ENCODE assay signal across 1 cellular context in genomic region chr2:231065966-231066365, GRCh38.
TF ChIP-seq lines count a peak whose summit lies in the region.

No MANE protein-coding gene starts in this region.

TF ChIP-seq in HepG2, 621 proteins besides CTCF, POLR2A, EP300 and RAD21 (continued from another document and continues in another):
- TF ChIP-seq HNF4A (CRISPR knock-in tag; IDR thresholded peaks at IDR 0.05) (peak; percentile 25; the same call in 1 of the 2 replicates), ADNP (CRISPR knock-in tag; IDR thresholded peaks at IDR 0.05) (no peak), THYN1 (CRISPR knock-in tag; IDR thresholded peaks at IDR 0.05; ENCODE audit: borderline replicate concordance, low read depth) (no peak), AGO2 (optimal IDR thresholded peaks at IDR 0.05; ENCODE audit: low read depth, low read length) (no peak), IKZF4 (CRISPR knock-in tag; IDR thresholded peaks at IDR 0.05; ENCODE audit: borderline replicate concordance, low read depth, not compliant biosample characterization) (no peak), HIC2 (CRISPR knock-in tag; IDR thresholded peaks at IDR 0.05; ENCODE audit: low read depth) (no peak), RBFOX2 (IDR thresholded peaks at IDR 0.05; ENCODE audit: low read depth, low read length) (no peak), SNAI1 (CRISPR knock-in tag; IDR thresholded peaks at IDR 0.05; ENCODE audit: borderline replicate concordance) (no peak), ZNF605 (CRISPR knock-in tag; IDR thresholded peaks at IDR 0.05) (no peak), ZNF446 (CRISPR knock-in tag; IDR thresholded peaks at IDR 0.05) (no peak), GLI4 (CRISPR knock-in tag; IDR thresholded peaks at IDR 0.05; ENCODE audit: borderline replicate concordance) (no peak), MED1 (CRISPR knock-in tag; IDR thresholded peaks at IDR 0.05) (peak; percentile 68), SRSF1 (optimal IDR thresholded peaks at IDR 0.05; ENCODE audit: low read depth, low read length) (no peak), FOXA3 (CRISPR knock-in tag; IDR thresholded peaks at IDR 0.05) (peak; percentile 94), TCF7 (IDR thresholded peaks at IDR 0.05; ENCODE audit: low read depth) (no peak), SMYD3 (CRISPR knock-in tag; IDR thresholded peaks at IDR 0.05) (peak; percentile 73; the same call in 1 of the 2 replicates), ZNF530 (CRISPR knock-in tag; IDR thresholded peaks at IDR 0.05; ENCODE audit: low read depth) (no peak), ATM (IDR thresholded peaks at IDR 0.05; ENCODE audit: borderline replicate concordance) (peak; percentile 76; the same call in 1 of the 2 replicates), ZNF839 (CRISPR knock-in tag; IDR thresholded peaks at IDR 0.05; ENCODE audit: borderline replicate concordance) (no peak), GABPB1 (CRISPR knock-in tag; IDR thresholded peaks at IDR 0.05) (no peak), ZFYVE20 (CRISPR knock-in tag; IDR thresholded peaks at IDR 0.05; ENCODE audit: borderline replicate concordance, low read depth) (no peak), ASH2L (IDR thresholded peaks at IDR 0.05; ENCODE audit: insufficient read length, low read depth, low read length) (no peak), ZNF572 (CRISPR knock-in tag; IDR thresholded peaks at IDR 0.05) (no peak), NFE2 (CRISPR knock-in tag; IDR thresholded peaks at IDR 0.05) (no peak), MTA1 (CRISPR knock-in tag; IDR thresholded peaks at IDR 0.05; ENCODE audit: borderline replicate concordance) (no peak), ZNF180 (CRISPR knock-in tag; IDR thresholded peaks at IDR 0.05; ENCODE audit: borderline replicate concordance, low read depth) (no peak), MXI1 (IDR thresholded peaks at IDR 0.05; ENCODE audit: borderline replicate concordance, low read depth, low read length) (no peak), ARNT (IDR thresholded peaks at IDR 0.05) (no peak), ZNF510 (CRISPR knock-in tag; IDR thresholded peaks at IDR 0.05; ENCODE audit: low read depth) (no peak), HNRNPL (IDR thresholded peaks at IDR 0.05; ENCODE audit: low read depth, low read length) (no peak), NKX3-1 (CRISPR knock-in tag; IDR thresholded peaks at IDR 0.05) (no peak), SRSF4 (IDR thresholded peaks at IDR 0.05; ENCODE audit: low read depth, low read length, poor library complexity, severe bottlenecking) (no peak), NFIC (IDR thresholded peaks at IDR 0.05; ENCODE audit: low read length) (no peak), BCL6 (CRISPR knock-in tag; IDR thresholded peaks at IDR 0.05) (peak; percentile 75), ZSCAN29 (CRISPR knock-in tag; conservative IDR thresholded peaks at IDR 0.05) (no peak), ZNF350 (CRISPR knock-in tag; IDR thresholded peaks at IDR 0.05; ENCODE audit: borderline replicate concordance, low read depth) (no peak), YY1 (IDR thresholded peaks at IDR 0.05; ENCODE audit: insufficient read depth, insufficient replicate concordance, low read depth, low read length) (no peak), ZNF629 (CRISPR knock-in tag; conservative IDR thresholded peaks at IDR 0.05) (no peak), ZNF432 (CRISPR knock-in tag; IDR thresholded peaks at IDR 0.05; ENCODE audit: borderline replicate concordance) (no peak), ZNF382 (CRISPR knock-in tag; IDR thresholded peaks at IDR 0.05; ENCODE audit: borderline replicate concordance) (no peak), ZMAT5 (CRISPR knock-in tag; IDR thresholded peaks at IDR 0.05; ENCODE audit: borderline replicate concordance, low read depth) (no peak), NAIF1 (CRISPR knock-in tag; IDR thresholded peaks at IDR 0.05; ENCODE audit: borderline replicate concordance) (no peak), MED8 (CRISPR knock-in tag; IDR thresholded peaks at IDR 0.05; ENCODE audit: insufficient replicate concordance) (no peak), ZFP36L2 (CRISPR knock-in tag; IDR thresholded peaks at IDR 0.05) (no peak), ZBTB20 (CRISPR knock-in tag; IDR thresholded peaks at IDR 0.05; ENCODE audit: borderline replicate concordance, low read depth) (peak; percentile 97)
- TF ChIP-seq, protein P1, sequence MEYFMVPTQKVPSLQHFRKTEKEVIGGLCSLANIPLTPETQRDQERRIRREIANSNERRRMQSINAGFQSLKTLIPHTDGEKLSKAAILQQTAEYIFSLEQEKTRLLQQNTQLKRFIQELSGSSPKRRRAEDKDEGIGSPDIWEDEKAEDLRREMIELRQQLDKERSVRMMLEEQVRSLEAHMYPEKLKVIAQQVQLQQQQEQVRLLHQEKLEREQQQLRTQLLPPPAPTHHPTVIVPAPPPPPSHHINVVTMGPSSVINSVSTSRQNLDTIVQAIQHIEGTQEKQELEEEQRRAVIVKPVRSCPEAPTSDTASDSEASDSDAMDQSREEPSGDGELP (IDR thresholded peaks at IDR 0.05; ENCODE audit: borderline replicate concordance, low read depth): no peak
- TF ChIP-seq, protein P2, sequence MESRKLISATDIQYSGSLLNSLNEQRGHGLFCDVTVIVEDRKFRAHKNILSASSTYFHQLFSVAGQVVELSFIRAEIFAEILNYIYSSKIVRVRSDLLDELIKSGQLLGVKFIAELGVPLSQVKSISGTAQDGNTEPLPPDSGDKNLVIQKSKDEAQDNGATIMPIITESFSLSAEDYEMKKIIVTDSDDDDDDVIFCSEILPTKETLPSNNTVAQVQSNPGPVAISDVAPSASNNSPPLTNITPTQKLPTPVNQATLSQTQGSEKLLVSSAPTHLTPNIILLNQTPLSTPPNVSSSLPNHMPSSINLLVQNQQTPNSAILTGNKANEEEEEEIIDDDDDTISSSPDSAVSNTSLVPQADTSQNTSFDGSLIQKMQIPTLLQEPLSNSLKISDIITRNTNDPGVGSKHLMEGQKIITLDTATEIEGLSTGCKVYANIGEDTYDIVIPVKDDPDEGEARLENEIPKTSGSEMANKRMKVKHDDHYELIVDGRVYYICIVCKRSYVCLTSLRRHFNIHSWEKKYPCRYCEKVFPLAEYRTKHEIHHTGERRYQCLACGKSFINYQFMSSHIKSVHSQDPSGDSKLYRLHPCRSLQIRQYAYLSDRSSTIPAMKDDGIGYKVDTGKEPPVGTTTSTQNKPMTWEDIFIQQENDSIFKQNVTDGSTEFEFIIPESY (CRISPR knock-in tag; IDR thresholded peaks at IDR 0.05): no peak
- TF ChIP-seq, protein P3, sequence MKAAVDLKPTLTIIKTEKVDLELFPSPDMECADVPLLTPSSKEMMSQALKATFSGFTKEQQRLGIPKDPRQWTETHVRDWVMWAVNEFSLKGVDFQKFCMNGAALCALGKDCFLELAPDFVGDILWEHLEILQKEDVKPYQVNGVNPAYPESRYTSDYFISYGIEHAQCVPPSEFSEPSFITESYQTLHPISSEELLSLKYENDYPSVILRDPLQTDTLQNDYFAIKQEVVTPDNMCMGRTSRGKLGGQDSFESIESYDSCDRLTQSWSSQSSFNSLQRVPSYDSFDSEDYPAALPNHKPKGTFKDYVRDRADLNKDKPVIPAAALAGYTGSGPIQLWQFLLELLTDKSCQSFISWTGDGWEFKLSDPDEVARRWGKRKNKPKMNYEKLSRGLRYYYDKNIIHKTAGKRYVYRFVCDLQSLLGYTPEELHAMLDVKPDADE (CRISPR knock-in tag; IDR thresholded peaks at IDR 0.05): no peak
- TF ChIP-seq, protein P4, sequence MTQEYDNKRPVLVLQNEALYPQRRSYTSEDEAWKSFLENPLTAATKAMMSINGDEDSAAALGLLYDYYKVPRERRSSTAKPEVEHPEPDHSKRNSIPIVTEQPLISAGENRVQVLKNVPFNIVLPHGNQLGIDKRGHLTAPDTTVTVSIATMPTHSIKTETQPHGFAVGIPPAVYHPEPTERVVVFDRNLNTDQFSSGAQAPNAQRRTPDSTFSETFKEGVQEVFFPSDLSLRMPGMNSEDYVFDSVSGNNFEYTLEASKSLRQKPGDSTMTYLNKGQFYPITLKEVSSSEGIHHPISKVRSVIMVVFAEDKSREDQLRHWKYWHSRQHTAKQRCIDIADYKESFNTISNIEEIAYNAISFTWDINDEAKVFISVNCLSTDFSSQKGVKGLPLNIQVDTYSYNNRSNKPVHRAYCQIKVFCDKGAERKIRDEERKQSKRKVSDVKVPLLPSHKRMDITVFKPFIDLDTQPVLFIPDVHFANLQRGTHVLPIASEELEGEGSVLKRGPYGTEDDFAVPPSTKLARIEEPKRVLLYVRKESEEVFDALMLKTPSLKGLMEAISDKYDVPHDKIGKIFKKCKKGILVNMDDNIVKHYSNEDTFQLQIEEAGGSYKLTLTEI (CRISPR knock-in tag; conservative IDR thresholded peaks at IDR 0.05): no peak
- TF ChIP-seq, protein P5, sequence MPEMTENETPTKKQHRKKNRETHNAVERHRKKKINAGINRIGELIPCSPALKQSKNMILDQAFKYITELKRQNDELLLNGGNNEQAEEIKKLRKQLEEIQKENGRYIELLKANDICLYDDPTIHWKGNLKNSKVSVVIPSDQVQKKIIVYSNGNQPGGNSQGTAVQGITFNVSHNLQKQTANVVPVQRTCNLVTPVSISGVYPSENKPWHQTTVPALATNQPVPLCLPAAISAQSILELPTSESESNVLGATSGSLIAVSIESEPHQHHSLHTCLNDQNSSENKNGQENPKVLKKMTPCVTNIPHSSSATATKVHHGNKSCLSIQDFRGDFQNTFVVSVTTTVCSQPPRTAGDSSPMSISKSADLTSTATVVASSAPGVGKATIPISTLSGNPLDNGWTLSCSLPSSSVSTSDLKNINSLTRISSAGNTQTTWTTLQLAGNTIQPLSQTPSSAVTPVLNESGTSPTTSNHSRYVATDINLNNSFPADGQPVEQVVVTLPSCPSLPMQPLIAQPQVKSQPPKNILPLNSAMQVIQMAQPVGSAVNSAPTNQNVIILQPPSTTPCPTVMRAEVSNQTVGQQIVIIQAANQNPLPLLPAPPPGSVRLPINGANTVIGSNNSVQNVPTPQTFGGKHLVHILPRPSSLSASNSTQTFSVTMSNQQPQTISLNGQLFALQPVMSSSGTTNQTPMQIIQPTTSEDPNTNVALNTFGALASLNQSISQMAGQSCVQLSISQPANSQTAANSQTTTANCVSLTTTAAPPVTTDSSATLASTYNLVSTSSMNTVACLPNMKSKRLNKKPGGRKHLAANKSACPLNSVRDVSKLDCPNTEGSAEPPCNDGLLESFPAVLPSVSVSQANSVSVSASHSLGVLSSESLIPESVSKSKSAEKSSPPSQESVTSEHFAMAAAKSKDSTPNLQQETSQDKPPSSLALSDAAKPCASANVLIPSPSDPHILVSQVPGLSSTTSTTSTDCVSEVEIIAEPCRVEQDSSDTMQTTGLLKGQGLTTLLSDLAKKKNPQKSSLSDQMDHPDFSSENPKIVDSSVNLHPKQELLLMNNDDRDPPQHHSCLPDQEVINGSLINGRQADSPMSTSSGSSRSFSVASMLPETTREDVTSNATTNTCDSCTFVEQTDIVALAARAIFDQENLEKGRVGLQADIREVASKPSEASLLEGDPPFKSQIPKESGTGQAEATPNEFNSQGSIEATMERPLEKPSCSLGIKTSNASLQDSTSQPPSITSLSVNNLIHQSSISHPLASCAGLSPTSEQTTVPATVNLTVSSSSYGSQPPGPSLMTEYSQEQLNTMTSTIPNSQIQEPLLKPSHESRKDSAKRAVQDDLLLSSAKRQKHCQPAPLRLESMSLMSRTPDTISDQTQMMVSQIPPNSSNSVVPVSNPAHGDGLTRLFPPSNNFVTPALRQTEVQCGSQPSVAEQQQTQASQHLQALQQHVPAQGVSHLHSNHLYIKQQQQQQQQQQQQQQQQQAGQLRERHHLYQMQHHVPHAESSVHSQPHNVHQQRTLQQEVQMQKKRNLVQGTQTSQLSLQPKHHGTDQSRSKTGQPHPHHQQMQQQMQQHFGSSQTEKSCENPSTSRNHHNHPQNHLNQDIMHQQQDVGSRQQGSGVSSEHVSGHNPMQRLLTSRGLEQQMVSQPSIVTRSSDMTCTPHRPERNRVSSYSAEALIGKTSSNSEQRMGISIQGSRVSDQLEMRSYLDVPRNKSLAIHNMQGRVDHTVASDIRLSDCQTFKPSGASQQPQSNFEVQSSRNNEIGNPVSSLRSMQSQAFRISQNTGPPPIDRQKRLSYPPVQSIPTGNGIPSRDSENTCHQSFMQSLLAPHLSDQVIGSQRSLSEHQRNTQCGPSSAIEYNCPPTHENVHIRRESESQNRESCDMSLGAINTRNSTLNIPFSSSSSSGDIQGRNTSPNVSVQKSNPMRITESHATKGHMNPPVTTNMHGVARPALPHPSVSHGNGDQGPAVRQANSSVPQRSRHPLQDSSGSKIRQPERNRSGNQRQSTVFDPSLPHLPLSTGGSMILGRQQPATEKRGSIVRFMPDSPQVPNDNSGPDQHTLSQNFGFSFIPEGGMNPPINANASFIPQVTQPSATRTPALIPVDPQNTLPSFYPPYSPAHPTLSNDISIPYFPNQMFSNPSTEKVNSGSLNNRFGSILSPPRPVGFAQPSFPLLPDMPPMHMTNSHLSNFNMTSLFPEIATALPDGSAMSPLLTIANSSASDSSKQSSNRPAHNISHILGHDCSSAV (CRISPR knock-in tag; IDR thresholded peaks at IDR 0.05; ENCODE audit: borderline replicate concordance): no peak
- TF ChIP-seq, protein P6, sequence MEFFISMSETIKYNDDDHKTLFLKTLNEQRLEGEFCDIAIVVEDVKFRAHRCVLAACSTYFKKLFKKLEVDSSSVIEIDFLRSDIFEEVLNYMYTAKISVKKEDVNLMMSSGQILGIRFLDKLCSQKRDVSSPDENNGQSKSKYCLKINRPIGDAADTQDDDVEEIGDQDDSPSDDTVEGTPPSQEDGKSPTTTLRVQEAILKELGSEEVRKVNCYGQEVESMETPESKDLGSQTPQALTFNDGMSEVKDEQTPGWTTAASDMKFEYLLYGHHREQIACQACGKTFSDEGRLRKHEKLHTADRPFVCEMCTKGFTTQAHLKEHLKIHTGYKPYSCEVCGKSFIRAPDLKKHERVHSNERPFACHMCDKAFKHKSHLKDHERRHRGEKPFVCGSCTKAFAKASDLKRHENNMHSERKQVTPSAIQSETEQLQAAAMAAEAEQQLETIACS (CRISPR knock-in tag; IDR thresholded peaks at IDR 0.05): no peak
- TF ChIP-seq, protein P7, sequence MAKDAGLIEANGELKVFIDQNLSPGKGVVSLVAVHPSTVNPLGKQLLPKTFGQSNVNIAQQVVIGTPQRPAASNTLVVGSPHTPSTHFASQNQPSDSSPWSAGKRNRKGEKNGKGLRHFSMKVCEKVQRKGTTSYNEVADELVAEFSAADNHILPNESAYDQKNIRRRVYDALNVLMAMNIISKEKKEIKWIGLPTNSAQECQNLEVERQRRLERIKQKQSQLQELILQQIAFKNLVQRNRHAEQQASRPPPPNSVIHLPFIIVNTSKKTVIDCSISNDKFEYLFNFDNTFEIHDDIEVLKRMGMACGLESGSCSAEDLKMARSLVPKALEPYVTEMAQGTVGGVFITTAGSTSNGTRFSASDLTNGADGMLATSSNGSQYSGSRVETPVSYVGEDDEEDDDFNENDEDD (CRISPR knock-in tag; IDR thresholded peaks at IDR 0.05; ENCODE audit: borderline replicate concordance): no peak
